ENCODE assay signal across 29 cellular contexts in the genomic region with DNA sequence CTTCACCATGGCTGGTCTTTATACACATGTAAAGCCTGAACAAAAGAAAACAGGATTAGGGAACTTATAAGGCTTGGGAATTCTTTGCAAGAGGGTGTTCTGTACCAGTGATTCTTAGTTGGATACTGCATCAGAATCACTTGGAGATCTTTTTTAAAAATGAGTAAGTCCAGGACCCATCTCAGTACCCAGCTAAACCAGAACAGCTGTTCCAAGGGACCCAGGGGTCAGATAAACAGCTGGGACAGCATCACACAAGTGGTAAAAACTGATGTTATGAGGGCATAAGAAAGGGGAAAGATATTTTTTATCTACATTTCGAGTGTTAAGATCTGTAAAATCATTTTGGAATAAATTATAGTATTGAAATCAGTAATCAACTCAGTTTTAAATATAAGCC.
"Had no signal": no experiment of that assay in that cellular context is flagged by ENCODE, and none has a peak within 500 bp of the region (broad histone marks: within the 10 kb centered on the region; RNA-seq: fewer than 3 reads in every experiment).

No MANE protein-coding gene starts in this region.

- H3K27me3 ChIP-seq: brain microvascular endothelial cell, esophagus muscularis mucosa, gastrocnemius medialis had no signal

- H3K4me3 Mint-ChIP-seq: activated B cell treated with CpG ODN at 0.5 μM for 24 hours; activated CD8-positive, alpha-beta T cell treated with anti-CD3 and anti-CD28 coated beads for 36 hours; activated naive CD8-positive, alpha-beta T cell; activated T-cell treated with anti-CD3 and anti-CD28 coated beads, Interleukin-2, amount 50 U/mL, for 4 hours; activated T-helper 17 cell treated with anti-CD3 and anti-CD28 coated beads, Interleukin-2, amount 50 U/mL, for 72 hours; central memory CD8-positive, alpha-beta T cell; dendritic cell treated with granulocyte-macrophage colony-stimulating factor and Interleukin-4, amounts not matched to agents 40 ng/mL and 50 ng/mL, for 4 days; effector memory CD8-positive, alpha-beta T cell; T-helper 2 cell treated with Interferon-gamma antibody and Interleukin-4, amounts not matched to agents 5 μg/mL and 100 μg/mL, for 36 hours had no signal

- H3K27ac ChIP-seq: brain microvascular endothelial cell, coronary artery, esophagus muscularis mucosa, gastrocnemius medialis, WERI-Rb-1 had no signal

- DNase-seq: activated B cell treated with CpG ODN at 0.5 μM for 24 hours; activated CD4-positive, alpha-beta T cell treated with anti-CD3 and anti-CD28 coated beads for 48 hours; activated CD4-positive, alpha-beta T cell treated with anti-CD3 and anti-CD28 coated beads, Interleukin-2, amount 50 U/mL, for 1 hour; activated CD4-positive, alpha-beta T cell treated with anti-CD3 and anti-CD28 coated beads, Interleukin-2, amount 50 U/mL, for 48 hours; activated CD8-positive, alpha-beta memory T cell treated with anti-CD3 and anti-CD28 coated beads for 24 hours; activated CD8-positive, alpha-beta T cell treated with anti-CD3 and anti-CD28 coated beads for 36 hours; activated effector memory CD4-positive, alpha-beta T cell treated with Interleukin-2 at 50 U/mL for 16 hours; activated gamma-delta T cell treated with Interleukin-2 at 50 U/mL for 16 hours; activated naive CD4-positive, alpha-beta T cell treated with anti-CD3 and anti-CD28 coated beads, Interleukin-2, amount 50 U/mL, for 16 hours; activated naive CD4-positive, alpha-beta T cell treated with Interleukin-2 at 50 U/mL for 16 hours; activated T-cell treated with anti-CD3 and anti-CD28 coated beads, Interleukin-2, amount 50 U/mL, for 4 hours; amniotic stem cell; anterior cingulate cortex; brain microvascular endothelial cell; effector CD4-positive, alpha-beta T cell; effector memory CD8-positive, alpha-beta T cell; erythroblast; gastrocnemius medialis; glutamatergic neuron; T1000; WERI-Rb-1 had no signal

- H3K9me3 ChIP-seq: esophagus muscularis mucosa, gastrocnemius medialis had no signal

- H3K4me1 Mint-ChIP-seq: activated B cell treated with CpG ODN at 0.5 μM for 24 hours; central memory CD8-positive, alpha-beta T cell had no signal

- H3K4me3 ChIP-seq: coronary artery, esophagus muscularis mucosa, gastrocnemius medialis had no signal

- H3K27me3 Mint-ChIP-seq: activated B cell treated with CpG ODN at 0.5 μM for 24 hours; activated CD8-positive, alpha-beta T cell treated with anti-CD3 and anti-CD28 coated beads for 36 hours; activated naive CD8-positive, alpha-beta T cell; activated T-helper 17 cell treated with anti-CD3 and anti-CD28 coated beads, Interleukin-2, amount 50 U/mL, for 72 hours; central memory CD8-positive, alpha-beta T cell; effector memory CD8-positive, alpha-beta T cell had no signal

- ATAC-seq: activated CD4-positive, CD25-positive, alpha-beta regulatory T cell treated with anti-CD3 and anti-CD28 coated beads, Interleukin-2, amount 50 U/mL, for 24 hours; activated CD8-positive, alpha-beta T cell treated with anti-CD3 and anti-CD28 coated beads for 36 hours; activated T-cell treated with anti-CD3 and anti-CD28 coated beads, Interleukin-2, amount 50 U/mL, for 4 hours; activated T-helper 17 cell treated with anti-CD3 and anti-CD28 coated beads, Interleukin-2, amount 50 U/mL, for 72 hours; effector memory CD8-positive, alpha-beta T cell; gastrocnemius medialis had no signal

- H3K36me3 Mint-ChIP-seq: activated naive CD8-positive, alpha-beta T cell had no signal

- H3K9me3 Mint-ChIP-seq: activated B cell treated with CpG ODN at 0.5 μM for 24 hours; activated CD8-positive, alpha-beta T cell treated with anti-CD3 and anti-CD28 coated beads for 36 hours; activated T-cell treated with anti-CD3 and anti-CD28 coated beads, Interleukin-2, amount 50 U/mL, for 4 hours; activated T-helper 17 cell treated with anti-CD3 and anti-CD28 coated beads, Interleukin-2, amount 50 U/mL, for 72 hours; central memory CD8-positive, alpha-beta T cell; dendritic cell treated with granulocyte-macrophage colony-stimulating factor and Interleukin-4, amounts not matched to agents 40 ng/mL and 50 ng/mL, for 4 days; effector memory CD8-positive, alpha-beta T cell; T-helper 2 cell treated with Interferon-gamma antibody and Interleukin-4, amounts not matched to agents 5 μg/mL and 100 μg/mL, for 36 hours had no signal

- H3K27ac Mint-ChIP-seq: activated B cell treated with CpG ODN at 0.5 μM for 24 hours; activated CD8-positive, alpha-beta T cell treated with anti-CD3 and anti-CD28 coated beads for 36 hours; activated naive CD8-positive, alpha-beta T cell; activated T-helper 17 cell treated with anti-CD3 and anti-CD28 coated beads, Interleukin-2, amount 50 U/mL, for 72 hours; dendritic cell treated with granulocyte-macrophage colony-stimulating factor and Interleukin-4, amounts not matched to agents 40 ng/mL and 50 ng/mL, for 4 days; T-helper 2 cell treated with Interferon-gamma antibody and Interleukin-4, amounts not matched to agents 5 μg/mL and 100 μg/mL, for 36 hours had no signal
